ENCODE assay signal across 13 cellular contexts in the genomic region with DNA sequence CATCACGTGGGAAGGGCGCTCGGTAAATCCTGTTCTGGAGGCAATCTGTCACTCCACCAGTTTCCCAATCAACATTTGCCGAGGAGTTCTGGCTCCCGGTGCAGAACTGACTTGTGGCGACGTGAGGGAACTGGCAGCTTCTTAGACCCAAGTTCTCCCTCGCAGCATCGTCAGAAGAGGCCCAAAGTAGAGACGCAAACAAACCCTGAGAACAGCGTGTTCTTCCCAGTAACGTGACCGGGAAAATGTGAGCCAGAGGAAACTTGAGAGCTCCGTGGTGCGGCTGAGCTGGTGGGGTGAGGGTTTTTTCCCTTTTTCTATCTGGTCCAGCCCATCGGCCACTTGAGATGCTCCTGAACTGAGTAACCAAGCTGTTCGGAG.
DNase-seq lines count a peak whose midpoint lies in the region; ATAC-seq, FAIRE-seq and TF ChIP-seq lines count a peak whose summit lies in the region.
"Had no signal": no experiment of that assay in that cellular context is flagged by ENCODE, and none has a peak within 500 bp of the region (broad histone marks: within the 10 kb centered on the region; RNA-seq: fewer than 3 reads in every experiment).

No MANE protein-coding gene starts in this region.

- CTCF ChIA-PET in mammary epithelial cell (lab: Charles Lee; ENCODE audit: low non-redundant PET), result interaction anchor here (0.6 kb wide), 2 partner anchors 229 to 244 kb away, joined by 3 to 4 read pairs; no protein-coding TSS in a partner anchor

- 0% methylated on average over 14 of the region's 17 CpGs for WGBS in mammary epithelial cell (ENCODE audit: low coverage, missing lambda C conversion rate)

- peak; percentile 69 for ATAC-seq in left lung
- ATAC-seq: left ventricle myocardium superior had no signal

- peak overlapping the region; percentile 67 for H2AFZ ChIP-seq in mammary epithelial cell (ENCODE audit: low read depth, low read length)

- intact Hi-C loops in mammary epithelial cell (cut with micrococcal nuclease), result loop anchor here (1.0 to 5.0 kb wide), 5 partner anchors 20 to 373 kb away; no protein-coding TSS in a partner anchor
- intact Hi-C loops in left lung (cut with DNase I), result no loop called here

- no peaks in the 10 kb centered on the region for H4K20me1 ChIP-seq in mammary epithelial cell (ENCODE audit: insufficient read depth, low read length)

- H3K9ac ChIP-seq in mammary epithelial cell (ENCODE audit: insufficient read depth, low read length) (peak overlapping the region; percentile 78), skeletal muscle tissue (ENCODE audit: low read depth in 1 of 3, low read length in 3 of 3) (no peak overlapping the region)

- H3K27ac ChIP-seq in mammary epithelial cell (ENCODE audit: insufficient read depth, low read depth, low read length) (peak overlapping the region; percentile 93), left lung (peak overlapping the region; percentile 62 to 82), skeletal muscle tissue (ENCODE audit: low read depth, low read length) (no peak overlapping the region)
- H3K27ac ChIP-seq: SJCRH30 had no signal

- H3K9me3 ChIP-seq in mammary epithelial cell (replicated peaks; ENCODE audit: insufficient read depth, low read length) (peaks cover 14% of the 10 kb centered on the region), left lung (no peaks in the 10 kb centered on the region), skeletal muscle tissue (ENCODE audit: control insufficient read depth in 3 of 3, low read length in 3 of 3) (no peaks in the 10 kb centered on the region)
- H3K9me3 ChIP-seq: SJCRH30 had no signal

- TF ChIP-seq CTCF in mammary epithelial cell (conservative IDR thresholded peaks at IDR 0.05 in 1 of 2, IDR thresholded peaks at IDR 0.05 in 1 of 2; ENCODE audit: extremely low read depth in 1 of 2, insufficient read depth in 1 of 2, low read depth in 1 of 2, low read length in 2 of 2) (no peak), left lung (IDR thresholded peaks at IDR 0.05) (no peak), D721Med (IDR thresholded peaks at IDR 0.05; ENCODE audit: insufficient read depth, missing control alignments) (no peak)

- H3K4me3 ChIP-seq in mammary epithelial cell (replicated peaks in 1 of 3; ENCODE audit: insufficient read depth in 1 of 3, low read depth in 2 of 3, low read length in 3 of 3), result peak overlapping the region; percentile 14 to 47 (median 39)
- H3K4me3 ChIP-seq in left lung, result peak overlapping the region in 1 of 2 donors; percentile 8
- peak overlapping the region in 2 of 3 donors; percentile 9 to 30 for H3K4me3 ChIP-seq in skeletal muscle tissue (ENCODE audit: low read length in 3 of 3)
- H3K4me3 ChIP-seq: SJCRH30 had no signal

- in situ Hi-C loops in mammary epithelial cell (cut with MboI; ENCODE audit: low sequenced_read_pairs in 2 of 2), result loop anchor here in 1 of 2 donors (5.0 kb wide), 2 partner anchors 109 to 419 kb away; no protein-coding TSS in a partner anchor

- no peaks in the 10 kb centered on the region for H3K36me3 ChIP-seq in mammary epithelial cell (ENCODE audit: insufficient read depth, low read length)
- no peaks in the 10 kb centered on the region for H3K36me3 ChIP-seq in left lung
- H3K36me3 ChIP-seq in skeletal muscle tissue (ENCODE audit: control insufficient read depth in 3 of 3, insufficient read depth in 3 of 3, low read length in 3 of 3), result no peaks in the 10 kb centered on the region

- BruUV-seq in mammary epithelial cell (replicated peaks; lab: Mats Ljungman, UMichigan), result TSS peak; percentile 37

- H3K27me3 ChIP-seq in mammary epithelial cell (ENCODE audit: insufficient read depth, low read length) (no peaks in the 10 kb centered on the region), left lung (no peaks in the 10 kb centered on the region), skeletal muscle tissue (ENCODE audit: control insufficient read depth in 3 of 3, insufficient read depth in 3 of 3, low read length in 3 of 3) (no peaks in the 10 kb centered on the region)
- H3K27me3 ChIP-seq: SJCRH30 had no signal

- H3K4me1 ChIP-seq in mammary epithelial cell (ENCODE audit: insufficient read depth, low read length) (peaks cover 55% of the 10 kb centered on the region), left lung (peaks cover 5 to 9% of the 10 kb centered on the region in 2 donors), skeletal muscle tissue (ENCODE audit: control insufficient read depth in 3 of 3, insufficient read depth in 3 of 3, low read length in 3 of 3) (peaks cover 5 to 18% (median 16%) of the 10 kb centered on the region in 3 donors)
- H3K4me1 ChIP-seq: SJCRH30 had no signal

- no peaks in the 10 kb centered on the region for H3K79me2 ChIP-seq in mammary epithelial cell (ENCODE audit: insufficient read depth, low read length)

- no peak for FAIRE-seq in D721Med (lab: Jason Lieb, UNC)
- FAIRE-seq: G401.6 had no signal

- H3K4me2 ChIP-seq in mammary epithelial cell (ENCODE audit: insufficient read depth, low read depth, low read length), result peak overlapping the region; percentile 89

- dilution Hi-C loops in mammary epithelial cell (cut with HindIII; ENCODE audit: low sequenced_read_pairs), result no loop called here

- peak; percentile 35 for DNase-seq in HPDE6-E6E7 (ENCODE audit: extremely low spot score)
- DNase-seq in mammary epithelial cell, result no peak
- peak in 1 of 2 donors; percentile 64 for DNase-seq in left lung
- no peak for DNase-seq in HCEC 1CT
- no peak for DNase-seq in COR-L47 (lab: John Stamatoyannopoulos, UW)
- DNase-seq in SHP77 treated with DMSO at 0.1 percent for 48 hours (lab: John Stamatoyannopoulos, UW), result no peak
- no peak for DNase-seq in D721Med (ENCODE audit: insufficient read length, low spot score)
- DNase-seq: AML-193, left ventricle myocardium superior, MM.1S, SJCRH30 had no signal
